In genomic region chr6:79404261-79404660, GRCh38 we compare ENCODE assay signal across 19 cellular contexts.
"Had no signal": no experiment of that assay in that cellular context is flagged by ENCODE, and none has a peak within 500 bp of the region (broad histone marks: within the 10 kb centered on the region; RNA-seq: fewer than 3 reads in every experiment).

No MANE protein-coding gene starts in this region.

- H3K27me3 ChIP-seq: thyroid gland had no signal

- H3K9me3 ChIP-seq: thyroid gland had no signal

- H3K4me3 ChIP-seq: smooth muscle cell, thyroid gland had no signal

- H3K79me2 ChIP-seq: parathyroid adenoma had no signal

- H3K27ac Mint-ChIP-seq: effector memory CD8-positive, alpha-beta T cell; memory B cell; naive thymus-derived CD8-positive, alpha-beta T cell; T-helper 17 cell had no signal

- H3K9ac ChIP-seq: parathyroid adenoma had no signal

- DNase-seq: activated CD4-positive, alpha-beta T cell treated with anti-CD3 and anti-CD28 coated beads for 1 hour; activated CD4-positive, alpha-beta T cell treated with anti-CD3 and anti-CD28 coated beads, Interleukin-2, amount 50 U/mL, for 4 hours; activated gamma-delta T cell treated with Interleukin-2 at 50 U/mL for 16 hours; dermis blood vessel endothelial cell; effector memory CD8-positive, alpha-beta T cell; foreskin fibroblast; stimulated activated CD4-positive, alpha-beta T cell treated with anti-CD3 and anti-CD28 coated beads, Interleukin-4, amount 100 ng/mL, for 24 hours; stimulated activated naive CD4-positive, alpha-beta T cell; T-helper 17 cell; thyroid gland had no signal

- ATAC-seq: activated naive CD4-positive, alpha-beta T cell treated with anti-CD3 and anti-CD28 coated beads, Interleukin-2, amount 50 U/mL, for 72 hours; effector memory CD8-positive, alpha-beta T cell; left ventricle myocardium superior; naive thymus-derived CD8-positive, alpha-beta T cell; sciatic nerve; T-helper 17 cell had no signal

- H3K27me3 Mint-ChIP-seq: memory B cell had no signal

- H3K27ac ChIP-seq: epithelial cell of prostate, parathyroid adenoma, thyroid gland, VCaP had no signal

- H3K36me3 Mint-ChIP-seq: activated naive CD4-positive, alpha-beta T cell treated with anti-CD3 and anti-CD28 coated beads, Interleukin-2, amount 50 U/mL, for 72 hours; memory B cell; naive thymus-derived CD8-positive, alpha-beta T cell had no signal

- H3K4me2 ChIP-seq: smooth muscle cell had no signal

- H3K36me3 ChIP-seq: thyroid gland had no signal

- H3K4me3 Mint-ChIP-seq: effector memory CD8-positive, alpha-beta T cell; memory B cell; naive thymus-derived CD8-positive, alpha-beta T cell; T-helper 17 cell had no signal

- H3K4me1 Mint-ChIP-seq: memory B cell; naive thymus-derived CD8-positive, alpha-beta T cell; T-helper 17 cell had no signal

- H3K9me3 Mint-ChIP-seq: activated naive CD4-positive, alpha-beta T cell treated with anti-CD3 and anti-CD28 coated beads, Interleukin-2, amount 50 U/mL, for 72 hours; effector memory CD8-positive, alpha-beta T cell; memory B cell; naive thymus-derived CD8-positive, alpha-beta T cell had no signal
